ENCODE assay signal across 18 cellular contexts in the genomic region with DNA sequence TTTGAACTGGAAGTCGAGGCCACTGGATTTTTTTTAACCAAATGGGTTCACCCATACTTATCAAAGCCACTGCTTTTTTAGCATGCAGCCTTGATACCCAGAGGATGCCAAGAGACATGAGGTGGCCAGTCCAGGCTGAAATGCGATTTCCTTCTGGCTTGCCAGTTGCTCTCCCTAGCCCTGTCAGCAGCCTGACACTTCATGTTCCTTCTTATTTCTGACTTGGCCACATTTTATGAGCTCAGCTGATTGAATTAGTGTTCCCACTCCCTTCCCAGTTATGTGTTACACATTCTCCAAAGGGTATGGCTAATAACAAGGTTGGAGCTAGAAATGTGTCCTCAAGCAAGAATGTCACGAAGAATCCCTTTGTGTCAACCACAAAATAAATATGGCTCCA.
"Had no signal": no experiment of that assay in that cellular context is flagged by ENCODE, and none has a peak within 500 bp of the region (broad histone marks: within the 10 kb centered on the region; RNA-seq: fewer than 3 reads in every experiment).

No MANE protein-coding gene starts in this region.

- H3K4me3 ChIP-seq: adrenal gland, colonic mucosa, skin epidermis, tibial artery, vagina had no signal

- DNase-seq: activated CD4-positive, alpha-beta memory T cell treated with anti-CD3 and anti-CD28 coated beads for 36 hours; activated CD8-positive, alpha-beta memory T cell treated with anti-CD3 and anti-CD28 coated beads, Interleukin-2, amount 10 ng/mL, durations not matched to agents 7 days and 5 days; activated naive CD4-positive, alpha-beta T cell treated with anti-CD3 and anti-CD28 coated beads, Interleukin-2, amount 50 U/mL, for 16 hours; activated T-cell treated with anti-CD3 and anti-CD28 coated beads, Interleukin-2, amount 50 U/mL, for 1 hour; adrenal gland; colonic mucosa; kidney glomerular epithelial cell; mesendoderm; stimulated activated CD4-positive, alpha-beta T cell treated with anti-CD3 and anti-CD28 coated beads, Interleukin-15, amount 100 ng/mL, for 24 hours; stimulated activated CD4-positive, alpha-beta T cell treated with anti-CD3 and anti-CD28 coated beads, Interleukin-4, amount 100 ng/mL, for 1 hour; stimulated activated naive B cell treated with anti-CD40 and anti-IgM and Interleukin-4, amounts not matched to agents 10 μg/mL and 1 μg/mL and 100 μg/mL, for 72 hours; T-helper 1 cell; tibial artery; WERI-Rb-1 had no signal

- H2AFZ ChIP-seq: parathyroid adenoma had no signal

- H3K4me1 ChIP-seq: adrenal gland, colonic mucosa, foreskin keratinocyte, parathyroid adenoma, tibial artery, vagina had no signal

- H3K36me3 ChIP-seq: adrenal gland, colonic mucosa, tibial artery, vagina, WERI-Rb-1 had no signal

- H3K27ac ChIP-seq: adrenal gland, colonic mucosa, foreskin keratinocyte, parathyroid adenoma, skin epidermis, tibial artery, vagina, WERI-Rb-1 had no signal

- H3K9me3 ChIP-seq: adrenal gland, colonic mucosa, tibial artery, vagina had no signal

- H3K79me2 ChIP-seq: parathyroid adenoma had no signal

- H3K27me3 ChIP-seq: adrenal gland, colonic mucosa, foreskin keratinocyte, tibial artery, vagina had no signal
